ENCODE assay signal across 8 cellular contexts in the genomic region with DNA sequence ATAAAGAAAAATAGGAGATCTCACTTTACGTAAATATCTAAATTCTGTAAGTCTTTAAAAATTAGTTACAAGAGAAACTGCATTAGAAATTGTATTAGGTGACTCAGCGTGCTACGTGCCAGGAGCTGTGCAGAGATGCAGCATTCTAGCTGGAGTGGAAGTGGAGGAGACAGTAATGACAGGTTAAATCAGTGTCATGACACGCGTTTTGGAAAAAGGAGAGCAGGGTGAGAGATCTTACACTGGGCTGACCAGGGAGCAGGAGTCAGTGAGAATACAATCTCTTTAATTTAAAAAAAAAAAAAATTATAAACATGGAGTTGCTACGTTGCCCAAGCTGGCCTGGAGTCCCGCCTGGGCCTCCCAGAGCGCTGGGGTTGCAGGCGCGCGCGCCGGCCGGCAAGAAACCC. TPM values are rescaled to one million over a fixed set of nuclear protein-coding genes. Genes with fewer than 3 reads are reported as not detected.
DNase-seq lines count a peak whose midpoint lies in the region; ATAC-seq and TF ChIP-seq lines count a peak whose summit lies in the region.

No MANE protein-coding gene starts in this region.

- ATAC-seq in GM18511 (IDR thresholded peaks at IDR 0.05; ENCODE audit: unreplicated experiment), result peak; percentile 27
- ATAC-seq in HG03039 (IDR thresholded peaks at IDR 0.05; ENCODE audit: unreplicated experiment), result peak; percentile 17
- ATAC-seq in aorta (ENCODE audit: low FRiP score), result no peak

- no peak for DNase-seq in BJ (ENCODE audit: low read depth)
- DNase-seq in NT2/D1 (ENCODE audit: low read depth, low spot score), result no peak
- DNase-seq in colonic mucosa, result no peak
- peak; percentile 52 for DNase-seq in mesendoderm
- no peak for DNase-seq in aorta
- DNase-seq in ecto neural progenitor cell (ENCODE audit: low spot score), result no peak

- no peak overlapping the region for H2BK120ac ChIP-seq in mesendoderm (ENCODE audit: low read depth, low read length)

- H2BK5ac ChIP-seq in mesendoderm (ENCODE audit: low read length), result no peak overlapping the region

- H3K36me3 ChIP-seq in BJ (ENCODE audit: control insufficient read depth, insufficient read depth, low read length) (peaks cover 6% of the 10 kb centered on the region), NT2/D1 (ENCODE audit: insufficient read depth, insufficient read length, low read length) (peaks cover 33% of the 10 kb centered on the region), colonic mucosa (no peaks in the 10 kb centered on the region), mesendoderm (ENCODE audit: control insufficient read depth, insufficient read depth, low read length) (no peaks in the 10 kb centered on the region), aorta (ENCODE audit: control insufficient read depth in 1 of 2, insufficient read depth in 2 of 2, low read length in 1 of 2) (peaks cover 0 to 4% of the 10 kb centered on the region in 2 donors)

- peak overlapping the region; percentile 98 for H3K9ac ChIP-seq in NT2/D1 (ENCODE audit: insufficient read length, low read depth)
- peak overlapping the region in 1 of 2 donors; percentile 77 for H3K9ac ChIP-seq in colonic mucosa (ENCODE audit: low read depth in 2 of 2, low read length in 2 of 2)
- peak overlapping the region; percentile 87 for H3K9ac ChIP-seq in mesendoderm (ENCODE audit: low read length)

- peak overlapping the region; percentile 76 for H3K23ac ChIP-seq in mesendoderm (ENCODE audit: low read length)

- peak overlapping the region; percentile 96 for H3K56ac ChIP-seq in mesendoderm (ENCODE audit: low read length)

- H3K27ac ChIP-seq in colonic mucosa (peak overlapping the region; percentile 78), mesendoderm (ENCODE audit: low read depth, low read length) (peak overlapping the region; percentile 24), aorta (ENCODE audit: low read depth in 1 of 2, low read length in 2 of 2) (peak overlapping the region in 1 of 2 donors; percentile 56)

- no peak for TF ChIP-seq CTCF in BJ (IDR thresholded peaks at IDR 0.05; ENCODE audit: insufficient read depth, low read depth, low read length)
- no peak for TF ChIP-seq CTCF in colonic mucosa (IDR thresholded peaks at IDR 0.05)

- POLR2A ChIA-PET in BJ (lab: Charles Lee), result no interaction called here

- H3K4me3 ChIP-seq in BJ (ENCODE audit: low read depth, low read length), result peak overlapping the region; percentile 68
- H3K4me3 ChIP-seq in NT2/D1 (ENCODE audit: insufficient read length, low read depth), result peak overlapping the region; percentile 84
- H3K4me3 ChIP-seq in colonic mucosa, result peak overlapping the region; percentile 79
- H3K4me3 ChIP-seq in mesendoderm (ENCODE audit: low read length), result peak overlapping the region; percentile 87
- H3K4me3 ChIP-seq in aorta (ENCODE audit: low read length in 2 of 2), result peak overlapping the region; percentile 15 to 92

- H3K79me2 ChIP-seq in mesendoderm (ENCODE audit: control insufficient read depth, insufficient read depth, low read length), result no peaks in the 10 kb centered on the region

- H4K5ac ChIP-seq in mesendoderm (ENCODE audit: low read length), result no peak overlapping the region

- H3K4me1 ChIP-seq in NT2/D1 (ENCODE audit: insufficient read depth, insufficient read length) (no peaks in the 10 kb centered on the region), colonic mucosa (peaks cover 4% of the 10 kb centered on the region), mesendoderm (ENCODE audit: control insufficient read depth, low read depth, low read length) (no peaks in the 10 kb centered on the region), aorta (ENCODE audit: control insufficient read depth in 1 of 2, insufficient read depth in 2 of 2, low read length in 2 of 2) (no peaks in the 10 kb centered on the region)

- intact Hi-C loops in colonic mucosa (cut with DNase I), result no loop called here
- intact Hi-C loops in aorta (cut with DNase I), result loop anchor here (2.0 to 10.0 kb wide), 6 partner anchors 54 to 429 kb away; a partner anchor contains a TSS

- H3K27me3 ChIP-seq in BJ (ENCODE audit: control insufficient read depth, insufficient read depth, low read length) (no peaks in the 10 kb centered on the region), NT2/D1 (ENCODE audit: insufficient read depth, insufficient read length) (no peaks in the 10 kb centered on the region), colonic mucosa (no peaks in the 10 kb centered on the region), mesendoderm (ENCODE audit: insufficient read depth, low read length, poor library complexity) (no peaks in the 10 kb centered on the region), aorta (ENCODE audit: control insufficient read depth in 1 of 2, insufficient read depth in 2 of 2, low read length in 1 of 2) (no peaks in the 10 kb centered on the region)

- H2BK15ac ChIP-seq in mesendoderm (replicated peaks; ENCODE audit: low read depth), result no peak overlapping the region

- no CpG with 5 or more reads among the region's 14 CpGs for WGBS in mesendoderm (ENCODE audit: extremely low coverage, insufficient coverage, low lambda C conversion rate)
- WGBS in aorta, 2 donors, result 3% methylated on average over 14 of the region's 14 CpGs

- peak overlapping the region; percentile 72 for H3K4ac ChIP-seq in mesendoderm (ENCODE audit: low read depth, low read length)

- H3K79me1 ChIP-seq in mesendoderm (ENCODE audit: low read length), result peaks cover 7% of the 10 kb centered on the region

- peak overlapping the region; percentile 79 for H3K4me2 ChIP-seq in mesendoderm (ENCODE audit: low read length)

- H4K8ac ChIP-seq in mesendoderm (ENCODE audit: low read depth, low read length), result no peak overlapping the region

- CTCF ChIA-PET in BJ (lab: Yijun Ruan, JAX), result interaction anchor here (0.6 kb wide), 1 partner anchor 15 kb away, joined by 3 read pairs; no protein-coding TSS in a partner anchor

- no peaks in the 10 kb centered on the region for H3K9me3 ChIP-seq in NT2/D1 (ENCODE audit: insufficient read depth, low read length)
- H3K9me3 ChIP-seq in colonic mucosa, result no peaks in the 10 kb centered on the region
- H3K9me3 ChIP-seq in aorta (ENCODE audit: control insufficient read depth, low read length), result no peaks in the 10 kb centered on the region

- peak overlapping the region; percentile 85 for H3K18ac ChIP-seq in mesendoderm (ENCODE audit: low read length)

- no peak overlapping the region for H2AK5ac ChIP-seq in mesendoderm (ENCODE audit: low read length)

RNA-seq across cellular contexts. Expression of a gene that starts 0.6 kb away (rescaled TPM):
- polyA plus RNA-seq in BJ (2011; rRNA removed), result 10.9 and 14.0 TPM in 2 replicates
- polyA minus RNA-seq in BJ (2011; rRNA and poly(A)+ RNA removed), result 7.0 and 7.2 TPM in 2 replicates
- 10 to 100 TPM in 1 of 2 donors, 1 to 10 TPM in 1; 7.5 to 10.9 TPM for total RNA-seq in colonic mucosa
- polyA plus RNA-seq in mesendoderm (2013, experiment 1 of 2), result 14.1 TPM
- 13.3 TPM for polyA plus RNA-seq in mesendoderm (2013, experiment 2 of 2)
- 10 to 100 TPM; 13.7 to 19.8 TPM for total RNA-seq in aorta
- 10 to 100 TPM in 1 of 2 donors, 1 to 10 TPM in 1; 2.6 to 13.5 TPM for polyA plus RNA-seq in aorta

RNA-seq across cellular contexts. Expression of a gene that starts 58.6 kb away (rescaled TPM):
- polyA plus RNA-seq in BJ (2011; rRNA removed) (89.9 and 93.4 TPM in 2 replicates), aorta (10 to 100 TPM; 46.5 to 48.1 TPM)
- 81.4 and 110 TPM in 2 replicates for polyA minus RNA-seq in BJ (2011; rRNA and poly(A)+ RNA removed)
- total RNA-seq in colonic mucosa (100 to 1,000 TPM; 119 to 165 TPM), aorta (100 to 1,000 TPM; 160 to 172 TPM)
- polyA plus RNA-seq in mesendoderm (2013, experiment 1 of 2), result 41.4 TPM
- 43.9 TPM for polyA plus RNA-seq in mesendoderm (2013, experiment 2 of 2)
